In genomic region chr9:69744688-69745380, GRCh38 we compare ENCODE assay signal across 24 cellular contexts. TPM values are rescaled to one million over a fixed set of nuclear protein-coding genes. Genes with fewer than 3 reads are reported as not detected.
DNase-seq lines count a peak whose midpoint lies in the region; ATAC-seq, FAIRE-seq and TF ChIP-seq lines count a peak whose summit lies in the region.
"Had no signal": no experiment of that assay in that cellular context is flagged by ENCODE, and none has a peak within 500 bp of the region (broad histone marks: within the 10 kb centered on the region; RNA-seq: fewer than 3 reads in every experiment).

No MANE protein-coding gene starts in this region.

- CTCF ChIA-PET in PC-3 (lab: Charles Lee), result no interaction called here

- no peaks in the 10 kb centered on the region for H4K20me1 ChIP-seq in PC-3 (ENCODE audit: low read length)

- no peaks in the 10 kb centered on the region for H3K4me1 ChIP-seq in PC-3 (ENCODE audit: insufficient read depth, low read length)

- intact Hi-C loops in PC-3 (cut with micrococcal nuclease), result loop anchor here (1.0 kb wide), 1 partner anchor 133 kb away; no protein-coding TSS in a partner anchor

- H3K36me3 ChIP-seq in PC-3 (ENCODE audit: low read depth, low read length) (no peaks in the 10 kb centered on the region; the same call in none of the 2 replicates), H7 (replicated peaks; ENCODE audit: control insufficient read depth, insufficient read depth, low read length) (peaks cover 3% of the 10 kb centered on the region)
- H3K36me3 ChIP-seq: right atrium auricular region had no signal

- H2AFZ ChIP-seq in PC-3 (ENCODE audit: low read length), result no peak overlapping the region

- ATAC-seq in PC-3, result no peak

- TF ChIP-seq POLR2A in H54 (IDR thresholded peaks at IDR 0.05; ENCODE audit: low read depth, low read length), result no peak

- no peaks in the 10 kb centered on the region for H3K9me2 ChIP-seq in PC-3 (replicated peaks; ENCODE audit: low read length)

- no peak overlapping the region for H3K27ac ChIP-seq in PC-3 (ENCODE audit: low read length)
- H3K27ac ChIP-seq: cardiac muscle cell, gastrocnemius medialis, right atrium auricular region had no signal

- no peak for DNase-seq in H54 (ENCODE audit: insufficient read length, low spot score)
- peak; percentile 2 for DNase-seq in PC-3
- DNase-seq in epithelial cell of esophagus (ENCODE audit: low read depth), result peak; percentile 56
- DNase-seq in renal cortical epithelial cell (ENCODE audit: low read depth), result peak; percentile 46
- no peak for DNase-seq in NCI-H1105 (lab: John Stamatoyannopoulos, UW)
- no peak for DNase-seq in NCI-H446 treated with DMSO at 0.1 percent for 48 hours (lab: John Stamatoyannopoulos, UW)
- no peak for DNase-seq in DMS79 (lab: John Stamatoyannopoulos, UW)
- DNase-seq in H7, result no peak
- DNase-seq: activated CD4-positive, alpha-beta T cell treated with anti-CD3 and anti-CD28 coated beads, Interleukin-2, amount 50 U/mL, for 1 hour; activated CD8-positive, alpha-beta memory T cell treated with anti-CD3 and anti-CD28 coated beads, Interleukin-2, amount 50 U/mL, for 48 hours; AML-193; Caco-2; EL; gastrocnemius medialis; Karpas-422; naive thymus-derived CD4-positive, alpha-beta T cell; NCI-H1417 treated with DMSO at 0.1 percent for 48 hours; NCI-H2107; NCI-H526 treated with DMSO at 0.1 percent for 48 hours; substantia nigra; T-helper 1 cell had no signal

- H3K27me3 ChIP-seq in PC-3 (ENCODE audit: low read length) (no peaks in the 10 kb centered on the region), H7 (ENCODE audit: control insufficient read depth, insufficient read depth, low read length) (no peaks in the 10 kb centered on the region)
- H3K27me3 ChIP-seq: cardiac muscle cell, gastrocnemius medialis, right atrium auricular region had no signal

- H3K9ac ChIP-seq in PC-3 (ENCODE audit: low read length), result no peak overlapping the region

- no peaks in the 10 kb centered on the region; the same call in 1 of the 2 replicates for H3K79me2 ChIP-seq in PC-3 (ENCODE audit: low read length)

- no peak overlapping the region for H3K4me2 ChIP-seq in PC-3 (ENCODE audit: low read length)

- TF ChIP-seq CTCF in PC-3 (conservative IDR thresholded peaks at IDR 0.05; ENCODE audit: low read depth, low read length) (no peak), epithelial cell of esophagus (IDR thresholded peaks at IDR 0.05; ENCODE audit: insufficient read depth, low read depth, low read length, missing control alignments) (no peak)

- peak; percentile 96 for FAIRE-seq in H54 (lab: Jason Lieb, UNC)
- FAIRE-seq: urothelium cell line had no signal

- H3K4me3 ChIP-seq in PC-3 (ENCODE audit: low read length), result no peak overlapping the region
- H3K4me3 ChIP-seq in epithelial cell of esophagus (ENCODE audit: low read length), result no peak overlapping the region
- H3K4me3 ChIP-seq in H7 (ENCODE audit: insufficient read depth, low read depth, low read length), result no peak overlapping the region
- H3K4me3 ChIP-seq: cardiac muscle cell, gastrocnemius medialis, right atrium auricular region had no signal

- BruUV-seq in PC-3 (replicated peaks; lab: Mats Ljungman, UMichigan), result no TSS peak

- H3K9me3 ChIP-seq in PC-3 (ENCODE audit: low read length), result no peaks in the 10 kb centered on the region
- H3K9me3 ChIP-seq: Caco-2, gastrocnemius medialis, right atrium auricular region had no signal

- H3F3A ChIP-seq in PC-3 (ENCODE audit: low read length, unreplicated experiment), result no peaks in the 10 kb centered on the region

- POLR2A ChIA-PET in PC-3 (lab: Charles Lee; ENCODE audit: unreplicated experiment), result no interaction called here

RNA-seq across cellular contexts. Expression of gene PTAR1, which starts 15.0 kb away (rescaled TPM):
- total RNA-seq in PC-3 (2014; rRNA removed) (20.0 and 22.9 TPM in 2 replicates), renal cortical epithelial cell (62.5 and 94.2 TPM in 2 replicates)
- total RNA-seq in H7 (2014; rRNA removed; shearing (Covaris generic)), result 66.7 and 113 TPM in 2 replicates

Comparison
In these comparisons a context has a peak if more than half of its experiments do, and no peak if none do; other contexts are left out.
1. DNase-seq: peak in PC-3 (single experiment), epithelial cell of esophagus (single experiment) and renal cortical epithelial cell (single experiment); none in H54 (single experiment), NCI-H1105 (single experiment), NCI-H446 treated with DMSO at 0.1 percent for 48 hours (single experiment), DMS79 (single experiment) and H7 (single experiment).